15 cellular contexts compared by ENCODE assay signal in genomic region chr11:62953811-62954210, GRCh38. TPM values are rescaled to one million over a fixed set of nuclear protein-coding genes. Genes with fewer than 3 reads are reported as not detected.
DNase-seq lines count a peak whose midpoint lies in the region; ATAC-seq and TF ChIP-seq lines count a peak whose summit lies in the region.
"Had no signal": no experiment of that assay in that cellular context is flagged by ENCODE, and none has a peak within 500 bp of the region (broad histone marks: within the 10 kb centered on the region; RNA-seq: fewer than 3 reads in every experiment).

No MANE protein-coding gene starts in this region.

- H3K36me3 Mint-ChIP-seq in HFFc6 (ENCODE audit: low read depth) = no peaks in the 10 kb centered on the region
- H3K36me3 Mint-ChIP-seq in naive thymus-derived CD8-positive, alpha-beta T cell = no peaks in the 10 kb centered on the region

- 88 to 92% (median 91%) methylated on average over 4 of the region's 4 CpGs for WGBS in stomach, 5 donors

- H3K27ac ChIP-seq in stomach = no peak overlapping the region

- POLR2A ChIA-PET in naive thymus-derived CD8-positive, alpha-beta T cell (lab: Charles Lee) = no interaction called here

- no peaks in the 10 kb centered on the region for H3K36me3 ChIP-seq in stomach

- no peaks in the 10 kb centered on the region for H3K9me3 ChIP-seq in stomach
- H3K9me3 ChIP-seq: Caco-2 had no signal

- H3K4me1 ChIP-seq in stomach = peaks cover 0 to 7% (median 4%) of the 10 kb centered on the region in 4 donors

- intact Hi-C loops in stomach (cut with DNase I; ENCODE audit: low total_unique reads) = no loop called here

- no peaks in the 10 kb centered on the region for H3K27me3 ChIP-seq in stomach

- peak; percentile 28 for DNase-seq in HFFc6
- DNase-seq in amniotic epithelial cell (ENCODE audit: low read depth) = peak; percentile 58
- DNase-seq in fibroblast of the aortic adventitia (ENCODE audit: low read depth) = peak; percentile 15
- peak; percentile 7 for DNase-seq in stomach
- no peak for DNase-seq in stimulated activated naive CD8-positive, alpha-beta T cell treated with anti-CD3 and anti-CD28 coated beads, Interleukin-15, Interleukin-2, amounts not matched to agents 100 U/mL and 50 U/mL, for 24 hours
- no peak for DNase-seq in naive thymus-derived CD8-positive, alpha-beta T cell
- DNase-seq: Caco-2, DMS153, GOT3, NCI-H187, NCI-H69, SHP77 treated with DMSO at 0.1 percent for 48 hours had no signal

- TF ChIP-seq CTCF in HFFc6 (IDR thresholded peaks at IDR 0.05) (no peak), fibroblast of the aortic adventitia (IDR thresholded peaks at IDR 0.05; ENCODE audit: insufficient read depth, low read length) (no peak), stomach (IDR thresholded peaks at IDR 0.05) (no peak)

- no peak overlapping the region for H3K4me3 Mint-ChIP-seq in HFFc6
- no peak overlapping the region for H3K4me3 Mint-ChIP-seq in naive thymus-derived CD8-positive, alpha-beta T cell

- no peak for TF ChIP-seq EP300 in stomach (IDR thresholded peaks at IDR 0.05)

- ATAC-seq in stimulated activated naive CD8-positive, alpha-beta T cell treated with anti-CD3 and anti-CD28 coated beads, Interleukin-15, Interleukin-2, amounts not matched to agents 100 U/mL and 50 U/mL, for 24 hours = no peak
- no peak for ATAC-seq in GM18861 (IDR thresholded peaks at IDR 0.05; ENCODE audit: unreplicated experiment)
- no peak for ATAC-seq in naive thymus-derived CD8-positive, alpha-beta T cell

- TF ChIP-seq POLR2A in stomach (IDR thresholded peaks at IDR 0.05) = no peak

- no peaks in the 10 kb centered on the region for H3K9me3 Mint-ChIP-seq in HFFc6
- no peaks in the 10 kb centered on the region for H3K9me3 Mint-ChIP-seq in naive thymus-derived CD8-positive, alpha-beta T cell

- H3K4me1 Mint-ChIP-seq in HFFc6 (ENCODE audit: low read depth) = peaks cover 17% of the 10 kb centered on the region
- H3K4me1 Mint-ChIP-seq in naive thymus-derived CD8-positive, alpha-beta T cell = peaks cover 0 to 4% (median 0%) of the 10 kb centered on the region in 4 donors

- no peak overlapping the region for H3K27ac Mint-ChIP-seq in HFFc6
- no peak overlapping the region for H3K27ac Mint-ChIP-seq in naive thymus-derived CD8-positive, alpha-beta T cell

- H3K27me3 Mint-ChIP-seq in HFFc6 (ENCODE audit: insufficient read depth) = peaks cover 12% of the 10 kb centered on the region
- peaks cover 6 to 22% (median 11%) of the 10 kb centered on the region in 5 donors for H3K27me3 Mint-ChIP-seq in naive thymus-derived CD8-positive, alpha-beta T cell

- H3K4me3 ChIP-seq in fibroblast of the aortic adventitia (ENCODE audit: low read depth, low read length) (no peak overlapping the region), stomach (no peak overlapping the region)

RNA-seq across cellular contexts. Expression of gene SLC22A6, which starts 31.0 kb away (rescaled TPM):
- not detected for total RNA-seq in HFFc6 (2021; fragmentation: NEBNext Ultra II Directional; extraction: Animal tissue kit (Norgen Biotek cat#: 25700))
- total RNA-seq in fibroblast of the aortic adventitia (ENCODE audit: low replicate concordance) (not detected in 2 replicates), stomach (not detected)
- polyA plus RNA-seq in stomach = not detected
- total RNA-seq in naive thymus-derived CD8-positive, alpha-beta T cell = not detected
- not detected for polyA plus RNA-seq in naive thymus-derived CD8-positive, alpha-beta T cell
- total RNA-seq: Caco-2, G401, LHCN-M2 had no signal

RNA-seq across cellular contexts. Expression of gene CHRM1, which starts 32.6 kb away (rescaled TPM):
- total RNA-seq in HFFc6 (2021; fragmentation: NEBNext Ultra II Directional; extraction: Animal tissue kit (Norgen Biotek cat#: 25700)) = not detected
- total RNA-seq in fibroblast of the aortic adventitia (ENCODE audit: low replicate concordance) = not detected in 2 replicates
- total RNA-seq in stomach = 10 to 100 TPM in 1 of 5 donors, 1 to 10 TPM in 2, under 1 TPM in 1, not detected in 1; 0.73 to 19.4 (median 6.6) TPM
- polyA plus RNA-seq in stomach = under 1 TPM in 2 of 3 donors, not detected in 1; 0.12 to 0.48 TPM
- not detected for total RNA-seq in naive thymus-derived CD8-positive, alpha-beta T cell
- not detected for polyA plus RNA-seq in naive thymus-derived CD8-positive, alpha-beta T cell
- total RNA-seq: Caco-2, G401, LHCN-M2 had no signal

Comparison
In these comparisons a context has a peak if more than half of its experiments do, and no peak if none do; other contexts are left out.
1. DNase-seq: peak in HFFc6 (single experiment), amniotic epithelial cell (single experiment), fibroblast of the aortic adventitia (single experiment) and stomach (single experiment); none in stimulated activated naive CD8-positive, alpha-beta T cell treated with anti-CD3 and anti-CD28 coated beads, Interleukin-15, Interleukin-2, amounts not matched to agents 100 U/mL and 50 U/mL, for 24 hours (single experiment) and naive thymus-derived CD8-positive, alpha-beta T cell (0 of 10).